ENCODE assay signal across 8 cellular contexts in genomic region chr19:17390665-17391370, GRCh38. TPM values are rescaled to one million over a fixed set of nuclear protein-coding genes. Genes with fewer than 3 reads are reported as not detected.
DNase-seq lines count a peak whose midpoint lies in the region; ATAC-seq and TF ChIP-seq lines count a peak whose summit lies in the region.

No MANE protein-coding gene starts in this region.

- DNase-seq in AG09319 (ENCODE audit: extremely low read depth, low read depth) (peak; percentile 59), NCI-H226 (peak; percentile 87), chondrocyte (ENCODE audit: low spot score) (no peak), left lobe of liver (ENCODE audit: low spot score) (peak; percentile 76)
- DNase-seq in activated CD4-positive, alpha-beta T cell treated with anti-CD3 and anti-CD28 coated beads for 1 hour, result peak; percentile 79
- DNase-seq in stimulated activated CD4-positive, alpha-beta T cell treated with anti-CD3 and anti-CD28 coated beads, Interleukin-1b, Interleukin-23, amount 100 ng/mL, for 4 hours (ENCODE audit: low read depth in 2 of 2), result peak; percentile 81 to 91

- H3K4me3 Mint-ChIP-seq in chondrocyte (ENCODE audit: unreplicated experiment), result peak overlapping the region; percentile 89

- ATAC-seq in GM18909 (IDR thresholded peaks at IDR 0.05; ENCODE audit: poor library complexity, unreplicated experiment), result peak; percentile 86
- ATAC-seq in HG03159 (IDR thresholded peaks at IDR 0.05; ENCODE audit: unreplicated experiment), result peak; percentile 86
- peak; percentile 92 for ATAC-seq in left lobe of liver

- TF ChIP-seq CTCF in AG09319 (IDR thresholded peaks at IDR 0.05; ENCODE audit: low read depth, low read length), result peak; percentile 50
- peak; percentile 82 for TF ChIP-seq CTCF in chondrocyte (IDR thresholded peaks at IDR 0.05)

- no peak overlapping the region for H3K27ac Mint-ChIP-seq in chondrocyte (ENCODE audit: unreplicated experiment)

- H3K4me1 Mint-ChIP-seq in chondrocyte (ENCODE audit: low read depth), result peaks cover 10% of the 10 kb centered on the region

- H3K9me3 Mint-ChIP-seq in chondrocyte (ENCODE audit: low read depth), result peaks cover 3% of the 10 kb centered on the region

- no peaks in the 10 kb centered on the region for H3K27me3 Mint-ChIP-seq in chondrocyte (ENCODE audit: low read depth)

- H3K36me3 Mint-ChIP-seq in chondrocyte (ENCODE audit: low read depth), result no peaks in the 10 kb centered on the region

RNA-seq across cellular contexts. Expression of gene CCDC194, which starts 3.2 kb away (rescaled TPM):
- total RNA-seq in chondrocyte, result not detected in 3 replicates
- 0.50 TPM for total RNA-seq in left lobe of liver

RNA-seq across cellular contexts. Expression of gene PLVAP, which starts 13.7 kb away (rescaled TPM):
- total RNA-seq in chondrocyte (0.22 to 0.44 TPM in 2 of 3 replicates, not detected in the other), left lobe of liver (4.6 TPM)

RNA-seq across cellular contexts. Expression of gene BST2, which starts 14.6 kb away (rescaled TPM):
- total RNA-seq in chondrocyte, result not detected in 3 replicates
- 103 TPM for total RNA-seq in left lobe of liver

RNA-seq across cellular contexts. Expression of gene MVB12A, which starts 29.0 kb away (rescaled TPM):
- 36.3 to 46.7 TPM (median 39.4 TPM) in 3 replicates for total RNA-seq in chondrocyte
- 22.6 TPM for total RNA-seq in left lobe of liver

RNA-seq across cellular contexts. Expression of gene GTPBP3, which starts 53.5 kb away (rescaled TPM):
- 16.7 to 20.9 TPM (median 20.6 TPM) in 3 replicates for total RNA-seq in chondrocyte
- total RNA-seq in left lobe of liver, result 14.3 TPM

Comparison
In these comparisons a context has a peak if more than half of its experiments do, and no peak if none do; other contexts are left out.
1. RNA of gene BST2, which starts 14.6 kb away (total RNA-seq): 103 TPM in left lobe of liver (single experiment); not detected in chondrocyte; every median in the first group is over 10 times any median in the second.
2. Peak in every context shown above with its lines, with median percentiles within 50 percentile points of each other: ATAC-seq.